18 cellular contexts compared by ENCODE assay signal in genomic region chr2:189552991-189553404, GRCh38. TPM values are rescaled to one million over a fixed set of nuclear protein-coding genes. Genes with fewer than 3 reads are reported as not detected.
DNase-seq lines count a peak whose midpoint lies in the region; ATAC-seq, FAIRE-seq and TF ChIP-seq lines count a peak whose summit lies in the region.
"Had no signal": no experiment of that assay in that cellular context is flagged by ENCODE, and none has a peak within 500 bp of the region (broad histone marks: within the 10 kb centered on the region; RNA-seq: fewer than 3 reads in every experiment).

No MANE protein-coding gene starts in this region.

- no peak overlapping the region for H3K4me3 Mint-ChIP-seq in astrocyte (ENCODE audit: unreplicated experiment)
- H3K4me3 Mint-ChIP-seq: brain, naive B cell had no signal

- no peak overlapping the region for H3K4me2 ChIP-seq in astrocyte (ENCODE audit: low read length)
- H3K4me2 ChIP-seq: SK-N-SH had no signal

- TF ChIP-seq CTCF in astrocyte (IDR thresholded peaks at IDR 0.05; ENCODE audit: insufficient read depth, low read depth, low read length) (no peak), foreskin keratinocyte (conservative IDR thresholded peaks at IDR 0.05) (no peak)

- DNase-seq in astrocyte (ENCODE audit: low read depth): no peak
- peak; percentile 54 to 69 for DNase-seq in foreskin keratinocyte
- DNase-seq in substantia nigra (lab: John Stamatoyannopoulos, UW): no peak
- DNase-seq in NCI-H187 treated with DMSO at 0.1 percent for 48 hours (lab: John Stamatoyannopoulos, UW): no peak
- no peak for DNase-seq in D341Med (ENCODE audit: low spot score)
- DNase-seq: activated CD8-positive, alpha-beta memory T cell treated with anti-CD3 and anti-CD28 coated beads for 24 hours; activated gamma-delta T cell treated with Interleukin-2 at 50 U/mL for 16 hours; Caco-2; GF-D8; glutamatergic neuron; naive B cell; NCI-H1092; SK-N-SH; stimulated activated CD4-positive, alpha-beta T cell treated with anti-CD3 and anti-CD28 coated beads, Interleukin-4, amount 100 ng/mL, for 4 hours had no signal

- H3K79me2 ChIP-seq in ACC112 (ENCODE audit: control insufficient read depth, insufficient read depth, low read length, unreplicated experiment) (no peaks in the 10 kb centered on the region), astrocyte (ENCODE audit: insufficient read depth, low read length) (no peaks in the 10 kb centered on the region)

- H3K9me3 Mint-ChIP-seq in astrocyte (ENCODE audit: unreplicated experiment): no peaks in the 10 kb centered on the region
- H3K9me3 Mint-ChIP-seq: brain, naive B cell had no signal

- H3K27ac ChIP-seq in ACC112 (ENCODE audit: low read depth, low read length) (no peak overlapping the region), astrocyte (ENCODE audit: low read depth, low read length) (no peak overlapping the region), foreskin keratinocyte (no peak overlapping the region), substantia nigra (ENCODE audit: low read depth, low read length, poor library complexity, severe bottlenecking) (no peak overlapping the region)

- no peaks in the 10 kb centered on the region for H3K27me3 Mint-ChIP-seq in astrocyte (ENCODE audit: low read depth, unreplicated experiment)

- H3K36me3 Mint-ChIP-seq in astrocyte (ENCODE audit: low read depth, unreplicated experiment): no peaks in the 10 kb centered on the region
- H3K36me3 Mint-ChIP-seq: brain, naive B cell had no signal

- ATAC-seq in foreskin keratinocyte: peak; percentile 70
- no peak for ATAC-seq in HG02678 (IDR thresholded peaks at IDR 0.05; ENCODE audit: unreplicated experiment)

- H3K36me3 ChIP-seq in ACC112 (ENCODE audit: insufficient read depth, low read length): no peaks in the 10 kb centered on the region
- no peaks in the 10 kb centered on the region for H3K36me3 ChIP-seq in astrocyte (ENCODE audit: insufficient read depth, low read length)
- H3K36me3 ChIP-seq in neuron (ENCODE audit: insufficient read depth, low read length): no peaks in the 10 kb centered on the region

- H3K4me1 ChIP-seq in ACC112 (ENCODE audit: control insufficient read depth, insufficient read depth, low read length, unreplicated experiment) (peaks cover 28% of the 10 kb centered on the region), astrocyte (ENCODE audit: insufficient read depth, low read length) (no peaks in the 10 kb centered on the region), foreskin keratinocyte (peaks cover 10% of the 10 kb centered on the region), neuron (ENCODE audit: insufficient read depth, low read length) (no peaks in the 10 kb centered on the region)

- no peaks in the 10 kb centered on the region for H4K20me1 ChIP-seq in astrocyte (ENCODE audit: insufficient read depth, low read length)

- no peaks in the 10 kb centered on the region for H3K27me3 ChIP-seq in ACC112 (ENCODE audit: insufficient read depth, low read length)
- H3K27me3 ChIP-seq in astrocyte (ENCODE audit: insufficient read depth, low read length): no peaks in the 10 kb centered on the region
- no peaks in the 10 kb centered on the region for H3K27me3 ChIP-seq in foreskin keratinocyte
- H3K27me3 ChIP-seq in neuron (ENCODE audit: insufficient read depth, low read length): no peaks in the 10 kb centered on the region

- H3K4me3 ChIP-seq in ACC112 (ENCODE audit: low read depth, low read length) (no peak overlapping the region), astrocyte (ENCODE audit: insufficient read depth, low read depth, low read length) (no peak overlapping the region), neuron (ENCODE audit: low read length) (no peak overlapping the region)

- no peak overlapping the region for H3K9ac ChIP-seq in astrocyte (ENCODE audit: low read length)
- H3K9ac ChIP-seq: SK-N-SH had no signal

- FAIRE-seq in astrocyte (lab: Jason Lieb, UNC): peak; percentile 41

- H3K9me3 ChIP-seq in astrocyte (ENCODE audit: insufficient read depth, low read depth, low read length) (no peaks in the 10 kb centered on the region), neuron (ENCODE audit: low read length) (no peaks in the 10 kb centered on the region)
- H3K9me3 ChIP-seq: Caco-2, SK-N-SH had no signal

- H2AFZ ChIP-seq in ACC112 (ENCODE audit: low read length, unreplicated experiment): peak overlapping the region; percentile 35
- no peak overlapping the region for H2AFZ ChIP-seq in astrocyte (ENCODE audit: low read depth, low read length)
- peak overlapping the region; percentile 34 for H2AFZ ChIP-seq in neuron (ENCODE audit: low read depth, low read length)

- no peak overlapping the region for H3K27ac Mint-ChIP-seq in astrocyte (ENCODE audit: unreplicated experiment)

- H3K4me1 Mint-ChIP-seq in astrocyte (ENCODE audit: low read depth, unreplicated experiment): peaks cover 21% of the 10 kb centered on the region
- H3K4me1 Mint-ChIP-seq: naive B cell had no signal

RNA-seq across cellular contexts. Expression of gene SLC40A1, which starts 27.6 kb away (rescaled TPM):
- total RNA-seq in astrocyte: 2.2 and 3.1 TPM in 2 replicates
- 0.04 and 0.07 TPM in 2 replicates for total RNA-seq in foreskin keratinocyte
- 0.02 TPM in 2 replicates for polyA plus RNA-seq in foreskin keratinocyte

Comparison
In these comparisons a context has a peak if more than half of its experiments do, and no peak if none do; other contexts are left out.
1. DNase-seq: peak in foreskin keratinocyte (2 of 2); none in astrocyte (single experiment), substantia nigra (0 of 49), NCI-H187 treated with DMSO at 0.1 percent for 48 hours (single experiment) and D341Med (single experiment).